8 cellular contexts compared by ENCODE assay signal in the genomic region with DNA sequence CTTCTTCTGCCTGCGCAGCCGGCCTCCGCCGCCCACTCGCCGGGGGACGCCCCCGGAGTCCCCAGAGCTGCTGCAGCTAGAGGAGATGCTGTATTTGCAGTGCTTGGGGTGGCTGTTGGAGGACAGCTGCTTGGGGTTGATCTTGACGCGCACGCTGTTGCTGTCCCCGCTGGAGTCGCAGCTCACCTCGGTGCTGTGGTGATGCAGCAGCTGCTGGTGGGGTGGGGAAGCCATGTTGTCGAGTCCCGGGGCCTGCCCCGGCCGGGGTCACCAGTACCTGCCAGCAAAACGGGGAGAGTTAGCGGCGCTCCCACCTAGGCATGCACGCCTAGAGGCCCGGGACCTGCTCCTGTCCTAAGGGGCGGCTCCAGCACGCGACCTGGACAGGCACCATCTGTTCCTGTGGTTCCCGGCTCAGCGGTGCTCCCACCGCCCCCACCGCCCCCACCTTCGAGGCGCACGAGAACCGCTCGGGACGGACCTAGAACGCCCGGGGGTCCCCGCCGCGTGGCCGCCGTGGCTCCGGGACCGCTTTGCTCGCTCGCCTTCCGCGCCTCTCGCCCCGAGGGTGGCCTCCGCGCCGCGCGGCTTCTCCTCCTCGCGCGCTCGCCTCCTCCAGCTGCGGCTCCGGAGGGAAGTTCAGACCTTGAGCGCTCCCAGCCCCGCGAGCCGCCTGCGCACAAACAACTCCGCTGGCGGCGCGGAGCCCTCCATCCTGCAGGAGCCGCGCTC. TPM values are rescaled to one million over a fixed set of nuclear protein-coding genes. Genes with fewer than 3 reads are reported as not detected.
A peak's percentile ranks its signal among the peaks of the same experiment; 100 is the strongest.
DNase-seq lines count a peak whose midpoint lies in the region; ATAC-seq and TF ChIP-seq lines count a peak whose summit lies in the region.

No MANE protein-coding gene starts in this region.

- H3K9ac ChIP-seq in KMS-11: no peak overlapping the region

- peaks cover 10% of the 10 kb centered on the region for H3K36me3 ChIP-seq in BE2C
- no peaks in the 10 kb centered on the region; the same call in 1 of the 2 replicates for H3K36me3 ChIP-seq in KMS-11 (ENCODE audit: insufficient read depth)

- H3K9me3 ChIP-seq in BE2C: no peaks in the 10 kb centered on the region

- intact Hi-C loops in left colon (cut with DNase I, micrococcal nuclease): no loop called here

- peak; percentile 37 for ATAC-seq in GM19351 (IDR thresholded peaks at IDR 0.05; ENCODE audit: unreplicated experiment)
- peak; percentile 38 for ATAC-seq in left colon

- TF ChIP-seq CTCF in BE2C (IDR thresholded peaks at IDR 0.05; ENCODE audit: low read depth, low read length) (no peak), KMS-11 (conservative IDR thresholded peaks at IDR 0.05; ENCODE audit: low read depth, low read length) (no peak), WI38 (IDR thresholded peaks at IDR 0.05; ENCODE audit: low read depth, low read length) (no peak)

- DNase-seq in BE2C (peak; percentile 76), cerebellum (ENCODE audit: low spot score) (peak; percentile 44), left colon (peak in 1 of 2 donors; percentile 66), globus pallidus (ENCODE audit: low spot score) (no peak)
- DNase-seq in stimulated activated CD4-positive, alpha-beta T cell treated with anti-CD3 and anti-CD28 coated beads, Interleukin-2, amount 100 ng/mL, for 24 hours: peak; percentile 50 to 60

- H3K4me3 ChIP-seq in BE2C (ENCODE audit: low read depth, low read length) (peak overlapping the region; percentile 73), KMS-11 (IDR thresholded peaks at IDR 0.05; ENCODE audit: insufficient read depth, low read depth, low read length) (no peak overlapping the region), WI38 (ENCODE audit: low read depth, low read length) (peak overlapping the region; percentile 67)

- 0 out of 2 replicates have a peak overlapping the region, but pooled peaks have one; percentile 38 for H2AFZ ChIP-seq in KMS-11 (ENCODE audit: low read depth)

- peak overlapping the region; percentile 64 for H3K4me2 ChIP-seq in KMS-11

- H4K20me1 ChIP-seq in KMS-11 (ENCODE audit: insufficient read depth): no peaks in the 10 kb centered on the region

- peaks cover 16% of the 10 kb centered on the region; the same call in 1 of the 2 replicates for H3K79me2 ChIP-seq in KMS-11 (ENCODE audit: insufficient read depth, low read depth)

- H3K4me1 ChIP-seq in BE2C: 0 out of 2 replicates have a peak, but pooled peaks cover 4% of the 10 kb centered on the region
- peaks cover 30% of the 10 kb centered on the region for H3K4me1 ChIP-seq in KMS-11 (ENCODE audit: low read depth, poor library complexity, severe bottlenecking)

- H3K27me3 ChIP-seq in BE2C (no peaks in the 10 kb centered on the region), KMS-11 (ENCODE audit: insufficient read depth, low read depth) (no peaks in the 10 kb centered on the region)

- H3K27ac ChIP-seq in KMS-11: no peak overlapping the region

RNA-seq across cellular contexts. Expression of a gene that starts 0.9 kb away (rescaled TPM):
- polyA plus RNA-seq in BE2C (2012; ENCODE audit: insufficient read depth, insufficient read length, low read depth): 21.3 TPM
- total RNA-seq in cerebellum (13.6 TPM), left colon (10 to 100 TPM; 27.2 to 32.7 TPM)
